In the genomic region with DNA sequence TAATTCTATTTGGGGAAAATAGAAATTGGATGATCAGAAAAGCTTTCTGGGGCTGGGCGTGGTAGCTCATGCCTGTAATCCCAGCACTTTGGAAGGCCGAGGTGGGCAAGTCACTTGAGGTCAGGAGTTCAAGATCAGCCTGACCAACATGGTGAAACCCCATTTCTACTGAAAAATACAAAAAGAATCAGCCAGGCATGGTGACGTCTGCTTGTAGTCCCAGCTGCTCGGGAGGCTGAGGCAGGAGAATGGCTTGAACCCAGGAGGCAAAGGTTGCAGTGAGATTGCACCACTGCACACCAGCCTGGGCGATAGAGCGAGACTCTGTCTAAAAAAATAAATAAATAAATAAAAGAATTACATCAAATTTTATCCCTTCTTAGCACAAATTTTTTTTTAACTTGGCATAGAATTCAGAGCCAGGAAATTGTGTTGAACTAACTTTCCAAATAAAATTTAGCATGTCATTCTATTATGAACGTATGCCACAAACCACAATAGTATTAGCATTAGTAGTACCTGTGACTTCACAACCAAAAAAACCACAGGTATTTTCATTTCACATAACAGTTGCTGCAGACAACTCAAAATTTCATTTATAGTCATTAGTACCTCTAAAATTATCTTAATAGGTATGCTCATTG, we compare ENCODE assay signal across 14 cellular contexts. TPM values are rescaled to one million over a fixed set of nuclear protein-coding genes. Genes with fewer than 3 reads are reported as not detected.
DNase-seq lines count a peak whose midpoint lies in the region; ATAC-seq and TF ChIP-seq lines count a peak whose summit lies in the region.
"Had no signal": no experiment of that assay in that cellular context is flagged by ENCODE, and none has a peak within 500 bp of the region (broad histone marks: within the 10 kb centered on the region; RNA-seq: fewer than 3 reads in every experiment).

No MANE protein-coding gene starts in this region.

- H3K9me3 Mint-ChIP-seq in endodermal cell, result no peaks in the 10 kb centered on the region
- H3K9me3 Mint-ChIP-seq: activated naive CD8-positive, alpha-beta T cell treated with anti-CD3 and anti-CD28 coated beads, Interleukin-2, amount 10 ng/mL, durations not matched to agents 7 days and 5 days had no signal

- no peak overlapping the region for H3K9ac ChIP-seq in endodermal cell (ENCODE audit: extremely low read depth, low read length, poor library complexity, severe bottlenecking)

- no peaks in the 10 kb centered on the region for H3K27me3 Mint-ChIP-seq in endodermal cell (ENCODE audit: insufficient read depth)
- H3K27me3 Mint-ChIP-seq: activated naive CD8-positive, alpha-beta T cell treated with anti-CD3 and anti-CD28 coated beads, Interleukin-2, amount 10 ng/mL, durations not matched to agents 7 days and 5 days; CD4-positive, alpha-beta T cell had no signal

- peak; percentile 58 for DNase-seq in GM13977 (ENCODE audit: low spot score)
- peak; percentile 75 for DNase-seq in astrocyte of the cerebellum (ENCODE audit: low read depth)
- DNase-seq in cerebellar cortex (ENCODE audit: low spot score), result no peak
- no peak for DNase-seq in endodermal cell
- no peak for DNase-seq in effector CD8-positive, alpha-beta T cell (lab: John Stamatoyannopoulos, UW)
- DNase-seq in HT-29 (ENCODE audit: low spot score), result no peak
- DNase-seq: activated CD4-positive, alpha-beta T cell treated with anti-CD3 and anti-CD28 coated beads for 48 hours; activated naive CD8-positive, alpha-beta T cell treated with anti-CD3 and anti-CD28 coated beads, Interleukin-2, amount 10 ng/mL, durations not matched to agents 7 days and 5 days; CD4-positive, alpha-beta T cell; tibial artery had no signal

- 94 to 100% methylated on average over 5 to 7 of the region's 7 CpGs for WGBS in endodermal cell (ENCODE audit: insufficient coverage in 1 of 2, insufficient read length in 1 of 2), 2 experiments

- in situ Hi-C loops in GM13977 (cut with MboI; ENCODE audit: low pct_unique_long_range_greater_than_20kb, low sequenced_read_pairs, unreplicated experiment), result no loop called here
- in situ Hi-C loops in astrocyte of the cerebellum (cut with HindIII; ENCODE audit: low sequenced_read_pairs), result no loop called here

- ATAC-seq in GM21381 (IDR thresholded peaks at IDR 0.05; ENCODE audit: unreplicated experiment), result peak; percentile 44
- peak; percentile 29 for ATAC-seq in HG03108 (IDR thresholded peaks at IDR 0.05; ENCODE audit: unreplicated experiment)

- no peaks in the 10 kb centered on the region for H3K9me3 ChIP-seq in endodermal cell (ENCODE audit: control insufficient read depth, low read length)
- H3K9me3 ChIP-seq: neutrophil, tibial artery had no signal

- peaks cover 5% of the 10 kb centered on the region for H3K36me3 Mint-ChIP-seq in endodermal cell (ENCODE audit: low read depth)

- no peak overlapping the region for H3K4me3 Mint-ChIP-seq in endodermal cell
- H3K4me3 Mint-ChIP-seq: activated naive CD8-positive, alpha-beta T cell treated with anti-CD3 and anti-CD28 coated beads, Interleukin-2, amount 10 ng/mL, durations not matched to agents 7 days and 5 days; CD4-positive, alpha-beta T cell had no signal

- H3K36me3 ChIP-seq in endodermal cell (ENCODE audit: control insufficient read depth, insufficient read depth, low read length), result no peaks in the 10 kb centered on the region
- H3K36me3 ChIP-seq: neutrophil had no signal

- no peak overlapping the region for H3K4me3 ChIP-seq in astrocyte of the cerebellum (ENCODE audit: low read depth, low read length)
- H3K4me3 ChIP-seq in endodermal cell (ENCODE audit: low read length), result no peak overlapping the region
- H3K4me3 ChIP-seq: tibial artery had no signal

- peaks cover 5% of the 10 kb centered on the region for H3K4me1 ChIP-seq in endodermal cell (ENCODE audit: control insufficient read depth, insufficient read depth, low read length)

- H3K27ac Mint-ChIP-seq in endodermal cell, result no peak overlapping the region
- H3K27ac Mint-ChIP-seq: activated naive CD8-positive, alpha-beta T cell treated with anti-CD3 and anti-CD28 coated beads, Interleukin-2, amount 10 ng/mL, durations not matched to agents 7 days and 5 days; CD4-positive, alpha-beta T cell had no signal

- no peak overlapping the region for H3K27ac ChIP-seq in endodermal cell (ENCODE audit: low read depth, low read length)
- H3K27ac ChIP-seq: neutrophil, RWPE1, tibial artery had no signal

- TF ChIP-seq CTCF in GM13977 (IDR thresholded peaks at IDR 0.05; ENCODE audit: extremely low read depth, insufficient read depth, missing control alignments) (no peak), astrocyte of the cerebellum (IDR thresholded peaks at IDR 0.05; ENCODE audit: low read depth, low read length, missing control alignments) (no peak), endodermal cell (conservative IDR thresholded peaks at IDR 0.05) (no peak)

- H3K4me1 Mint-ChIP-seq in endodermal cell, result peaks cover 26% of the 10 kb centered on the region

- H3K27me3 ChIP-seq in endodermal cell (ENCODE audit: control insufficient read depth, insufficient read depth, low read length, poor library complexity, severe bottlenecking), result no peaks in the 10 kb centered on the region
- H3K27me3 ChIP-seq: tibial artery had no signal

RNA-seq across cellular contexts. Expression of gene ANKRD13C, which starts 4.5 kb away (rescaled TPM):
- 10 to 100 TPM; 22.6 to 25.2 TPM for total RNA-seq in endodermal cell
- 19.3 TPM for polyA plus RNA-seq in endodermal cell (2013, experiment 1 of 2)
- polyA plus RNA-seq in endodermal cell (2013, experiment 2 of 2), result 20.1 TPM
- 24.2 and 28.0 TPM in 2 replicates for total RNA-seq in HT-29 (2014; rRNA removed; shearing (Covaris generic))

RNA-seq across cellular contexts. Expression of gene CTH, which starts 52.0 kb away (rescaled TPM):
- total RNA-seq in endodermal cell, result 10 to 100 TPM; 19.1 to 26.2 TPM
- 19.8 TPM for polyA plus RNA-seq in endodermal cell (2013, experiment 1 of 2)
- polyA plus RNA-seq in endodermal cell (2013, experiment 2 of 2), result 15.8 TPM
- total RNA-seq in HT-29 (2014; rRNA removed; shearing (Covaris generic)), result 1.0 and 4.9 TPM in 2 replicates

Comparison
In these comparisons a context has a peak if more than half of its experiments do, and no peak if none do; other contexts are left out.
1. DNase-seq: peak in GM13977 (single experiment) and astrocyte of the cerebellum (single experiment); none in cerebellar cortex (single experiment), endodermal cell (single experiment), effector CD8-positive, alpha-beta T cell (single experiment) and HT-29 (single experiment).